1 cellular context compared by ENCODE assay signal in the genomic region with DNA sequence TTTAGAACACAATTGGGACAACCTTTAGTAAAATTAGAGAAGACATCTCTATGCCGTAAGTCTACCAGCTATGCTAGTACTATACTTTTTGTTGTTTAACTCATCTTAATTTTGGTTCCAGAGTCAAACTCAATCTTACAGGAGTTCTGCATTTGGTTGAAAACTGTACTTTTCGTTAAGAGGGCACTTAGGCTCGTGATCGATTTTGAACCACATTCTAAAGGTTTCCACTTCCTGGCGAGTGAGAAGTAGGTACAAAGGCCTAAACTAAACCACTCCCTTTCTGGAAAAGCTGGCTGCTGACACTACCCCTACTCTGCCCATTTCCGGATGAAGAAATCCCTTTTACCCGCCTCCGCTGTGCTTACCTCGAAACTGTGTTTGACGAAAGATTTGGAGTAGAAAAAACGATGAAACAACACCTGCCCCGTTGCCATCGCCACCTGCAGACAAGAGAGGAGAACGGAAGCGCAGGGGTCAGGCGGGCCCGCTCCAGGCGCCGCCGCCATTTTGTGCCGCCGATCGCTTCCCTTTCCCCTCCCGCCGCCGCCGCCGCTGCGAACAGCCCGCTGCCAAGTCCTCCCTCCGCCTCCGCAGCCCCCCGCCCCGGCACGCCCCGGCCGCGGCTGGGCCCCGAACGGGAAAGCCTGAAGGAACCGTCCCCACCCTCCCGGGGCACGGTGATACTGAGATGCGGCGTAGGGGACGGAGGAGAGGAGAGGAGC.
A peak's percentile ranks its signal among the peaks of the same experiment; 100 is the strongest.
TF ChIP-seq lines count a peak whose summit lies in the region.

No MANE protein-coding gene starts in this region.

TF ChIP-seq in GM12878, 131 proteins besides CTCF, POLR2A, EP300 and RAD21 (continued from another document and continues in another):
- TF ChIP-seq ZNF592 (IDR thresholded peaks at IDR 0.05) (0 out of 2 replicates have a peak, but pooled peaks have one; percentile 44), ASH2L (IDR thresholded peaks at IDR 0.05; ENCODE audit: borderline replicate concordance, low read depth) (0 out of 2 replicates have a peak, but pooled peaks have one; percentile 28), CHD4 (IDR thresholded peaks at IDR 0.05) (no peak), NR2F1 (conservative IDR thresholded peaks at IDR 0.05) (peak; percentile 62), NR2C1 (IDR thresholded peaks at IDR 0.05) (no peak; the same call in 1 of the 2 replicates), ZBTB40 (IDR thresholded peaks at IDR 0.05; ENCODE audit: borderline replicate concordance) (0 out of 2 replicates have a peak, but pooled peaks have one; percentile 10), CREB1 (IDR thresholded peaks at IDR 0.05; ENCODE audit: low read depth) (peak; percentile 75), WRNIP1 (IDR thresholded peaks at IDR 0.05; ENCODE audit: borderline replicate concordance, low read depth, low read length) (no peak), RBBP5 (conservative IDR thresholded peaks at IDR 0.05) (no peak), ELK1 (IDR thresholded peaks at IDR 0.05; ENCODE audit: low read depth, low read length) (0 out of 2 replicates have a peak, but pooled peaks have one; percentile 24), SMARCA5 (IDR thresholded peaks at IDR 0.05) (peak; percentile 85), IKZF2 (IDR thresholded peaks at IDR 0.05) (peak in 1 of 2 experiments; percentile 25; a peak in 1 of 4 replicates), ESRRA (IDR thresholded peaks at IDR 0.05; ENCODE audit: low read length) (no peak), RB1 (IDR thresholded peaks at IDR 0.05; ENCODE audit: borderline replicate concordance) (0 out of 2 replicates have a peak, but pooled peaks have one; percentile 15), TAF1 (IDR thresholded peaks at IDR 0.05; ENCODE audit: borderline replicate concordance, low read depth, low read length) (peak; percentile 65; the same call in 1 of the 2 replicates), SREBF1 (IDR thresholded peaks at IDR 0.05; ENCODE audit: low read length) (no peak), POLR2AphosphoS2 (IDR thresholded peaks at IDR 0.05; ENCODE audit: low read depth, low read length) (no peak), EGR1 (IDR thresholded peaks at IDR 0.05; ENCODE audit: borderline replicate concordance in 1 of 2, low read depth in 2 of 2, low read length in 2 of 2) (no peak; a peak in 1 of 3 replicates), SRF (IDR thresholded peaks at IDR 0.05; ENCODE audit: low read depth in 2 of 2, low read length in 2 of 2) (no peak), HDGF (IDR thresholded peaks at IDR 0.05) (peak; percentile 18; the same call in 1 of the 2 replicates), ZBTB11 (CRISPR knock-in tag; IDR thresholded peaks at IDR 0.05) (no peak), CBFB (IDR thresholded peaks at IDR 0.05; ENCODE audit: low read depth) (no peak), ZNF207 (IDR thresholded peaks at IDR 0.05; ENCODE audit: borderline replicate concordance) (no peak), NKRF (conservative IDR thresholded peaks at IDR 0.05) (no peak; the same call in 1 of the 2 replicates), TCF12 (IDR thresholded peaks at IDR 0.05; ENCODE audit: low read depth, low read length) (peak; percentile 80), YBX1 (IDR thresholded peaks at IDR 0.05) (no peak), IRF4 (IDR thresholded peaks at IDR 0.05; ENCODE audit: low read depth, low read length) (no peak), SPI1 (IDR thresholded peaks at IDR 0.05; ENCODE audit: borderline replicate concordance, insufficient read depth, low read depth, low read length) (peak; percentile 6; the same call in 1 of the 2 replicates), GATAD2B (conservative IDR thresholded peaks at IDR 0.05; ENCODE audit: low read depth) (no peak), SIN3A (IDR thresholded peaks at IDR 0.05; ENCODE audit: low read depth, low read length) (0 out of 2 replicates have a peak, but pooled peaks have one; percentile 50)
- TF ChIP-seq, protein P1, sequence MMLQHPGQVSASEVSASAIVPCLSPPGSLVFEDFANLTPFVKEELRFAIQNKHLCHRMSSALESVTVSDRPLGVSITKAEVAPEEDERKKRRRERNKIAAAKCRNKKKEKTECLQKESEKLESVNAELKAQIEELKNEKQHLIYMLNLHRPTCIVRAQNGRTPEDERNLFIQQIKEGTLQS (IDR thresholded peaks at IDR 0.05; ENCODE audit: borderline replicate concordance, extremely low read depth, low read depth, low read length) = no peak
- TF ChIP-seq, protein P2, sequence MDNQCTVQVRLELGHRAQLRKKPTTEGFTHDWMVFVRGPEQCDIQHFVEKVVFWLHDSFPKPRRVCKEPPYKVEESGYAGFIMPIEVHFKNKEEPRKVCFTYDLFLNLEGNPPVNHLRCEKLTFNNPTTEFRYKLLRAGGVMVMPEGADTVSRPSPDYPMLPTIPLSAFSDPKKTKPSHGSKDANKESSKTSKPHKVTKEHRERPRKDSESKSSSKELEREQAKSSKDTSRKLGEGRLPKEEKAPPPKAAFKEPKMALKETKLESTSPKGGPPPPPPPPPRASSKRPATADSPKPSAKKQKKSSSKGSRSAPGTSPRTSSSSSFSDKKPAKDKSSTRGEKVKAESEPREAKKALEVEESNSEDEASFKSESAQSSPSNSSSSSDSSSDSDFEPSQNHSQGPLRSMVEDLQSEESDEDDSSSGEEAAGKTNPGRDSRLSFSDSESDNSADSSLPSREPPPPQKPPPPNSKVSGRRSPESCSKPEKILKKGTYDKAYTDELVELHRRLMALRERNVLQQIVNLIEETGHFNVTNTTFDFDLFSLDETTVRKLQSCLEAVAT (IDR thresholded peaks at IDR 0.05) = peak; percentile 20; the same call in 1 of the 2 replicates
- TF ChIP-seq, protein P3, sequence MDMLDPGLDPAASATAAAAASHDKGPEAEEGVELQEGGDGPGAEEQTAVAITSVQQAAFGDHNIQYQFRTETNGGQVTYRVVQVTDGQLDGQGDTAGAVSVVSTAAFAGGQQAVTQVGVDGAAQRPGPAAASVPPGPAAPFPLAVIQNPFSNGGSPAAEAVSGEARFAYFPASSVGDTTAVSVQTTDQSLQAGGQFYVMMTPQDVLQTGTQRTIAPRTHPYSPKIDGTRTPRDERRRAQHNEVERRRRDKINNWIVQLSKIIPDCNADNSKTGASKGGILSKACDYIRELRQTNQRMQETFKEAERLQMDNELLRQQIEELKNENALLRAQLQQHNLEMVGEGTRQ (IDR thresholded peaks at IDR 0.05; ENCODE audit: borderline replicate concordance, low read depth, low read length) = no peak; the same call in 1 of the 2 replicates
